1 cellular context compared by ENCODE assay signal in genomic region chr17:1366234-1366633, GRCh38.
TF ChIP-seq lines count a peak whose summit lies in the region.

No MANE protein-coding gene starts in this region.

TF ChIP-seq in H1, 55 proteins besides CTCF, POLR2A, EP300 and RAD21:
- TF ChIP-seq CEBPB (IDR thresholded peaks at IDR 0.05; ENCODE audit: low read depth, low read length) (no peak), MAFK (IDR thresholded peaks at IDR 0.05; ENCODE audit: low read depth, low read length) (0 out of 2 replicates have a peak, but pooled peaks have one; percentile 26), CHD2 (IDR thresholded peaks at IDR 0.05; ENCODE audit: low read length) (no peak), HDAC6 (IDR thresholded peaks at IDR 0.05; ENCODE audit: low read depth, low read length) (no peak)
